Comparison of ENCODE assay signal across 28 cellular contexts in genomic region chr12:44816446-44817017, GRCh38. TPM values are rescaled to one million over a fixed set of nuclear protein-coding genes. Genes with fewer than 3 reads are reported as not detected.
DNase-seq lines count a peak whose midpoint lies in the region; ATAC-seq and TF ChIP-seq lines count a peak whose summit lies in the region.
"Had no signal": no experiment of that assay in that cellular context is flagged by ENCODE, and none has a peak within 500 bp of the region (broad histone marks: within the 10 kb centered on the region; RNA-seq: fewer than 3 reads in every experiment).

No MANE protein-coding gene starts in this region.

- no peaks in the 10 kb centered on the region for H3K36me3 ChIP-seq in hepatocyte (replicated peaks; ENCODE audit: insufficient read depth, low read depth)
- no peaks in the 10 kb centered on the region for H3K36me3 ChIP-seq in smooth muscle cell (ENCODE audit: low read depth)
- no peaks in the 10 kb centered on the region for H3K36me3 ChIP-seq in aorta (ENCODE audit: control insufficient read depth in 1 of 2, insufficient read depth in 2 of 2, low read length in 1 of 2)
- H3K36me3 ChIP-seq: HAP-1, left lung, SJCRH30 had no signal

- H3K27ac ChIP-seq in hepatocyte (no peak overlapping the region), smooth muscle cell (ENCODE audit: low read depth) (no peak overlapping the region), aorta (ENCODE audit: low read depth in 1 of 2, low read length in 2 of 2) (no peak overlapping the region)
- H3K27ac ChIP-seq: left lung, SJCRH30 had no signal

- H3K4me3 ChIP-seq in hepatocyte (no peak overlapping the region), smooth muscle cell (no peak overlapping the region), aorta (ENCODE audit: low read length in 2 of 2) (no peak overlapping the region)
- H3K4me3 ChIP-seq: HAP-1, left lung, SJCRH30 had no signal

- no peaks in the 10 kb centered on the region for H3K9me3 Mint-ChIP-seq in activated CD4-positive, alpha-beta T cell treated with anti-CD3 and anti-CD28 coated beads for 36 hours (ENCODE audit: low read depth)
- H3K9me3 Mint-ChIP-seq in T-cell (no peaks in the 10 kb centered on the region), type B pancreatic cell (no peaks in the 10 kb centered on the region)
- H3K9me3 Mint-ChIP-seq: activated CD4-positive, alpha-beta T cell treated with anti-CD3 and anti-CD28 coated beads, Interleukin-2, amount 10 ng/mL, durations not matched to agents 24 days and 14 days; central memory CD8-positive, alpha-beta T cell; dendritic cell treated with granulocyte-macrophage colony-stimulating factor and Interleukin-4, amounts not matched to agents 40 ng/mL and 50 ng/mL, for 4 days; endodermal cell had no signal

- CTCF ChIA-PET in activated CD4-positive, alpha-beta T cell treated with anti-CD3 and anti-CD28 coated beads for 36 hours (lab: Charles Lee), result interaction anchor here (1.3 to 1.4 kb wide), 2 partner anchors 58 to 60 kb away, joined by 3 to 7 read pairs; partner anchors contain the start of gene NELL2
- CTCF ChIA-PET in T-cell (lab: Charles Lee), result interaction anchor here in 1 of 2 donors (0.8 kb wide), 1 partner anchor 36 kb away, joined by 3 read pairs; no protein-coding TSS in a partner anchor

- H3K9me3 ChIP-seq in hepatocyte (ENCODE audit: low read depth), result no peaks in the 10 kb centered on the region
- H3K9me3 ChIP-seq in smooth muscle cell (replicated peaks; ENCODE audit: low read depth), result no peaks in the 10 kb centered on the region
- H3K9me3 ChIP-seq in aorta (ENCODE audit: control insufficient read depth, low read length), result no peaks in the 10 kb centered on the region
- H3K9me3 ChIP-seq: HAP-1, left lung, SJCRH30 had no signal

- intact Hi-C loops in activated CD4-positive, alpha-beta T cell treated with anti-CD3 and anti-CD28 coated beads for 36 hours (cut with DNase I, micrococcal nuclease), result no loop called here
- intact Hi-C loops in aorta (cut with DNase I), result no loop called here

- H3K4me1 Mint-ChIP-seq in activated CD4-positive, alpha-beta T cell treated with anti-CD3 and anti-CD28 coated beads for 36 hours, result peaks cover 60% of the 10 kb centered on the region
- H3K4me1 Mint-ChIP-seq in T-cell (peaks cover 73 to 82% (median 80%) of the 10 kb centered on the region in 3 donors), type B pancreatic cell (ENCODE audit: unreplicated experiment) (no peaks in the 10 kb centered on the region)
- H3K4me1 Mint-ChIP-seq: endodermal cell; naive B cell; stimulated activated naive B cell treated with anti-CD40 and anti-IgM and Interleukin-4, amounts not matched to agents 10 μg/mL and 1 μg/mL and 100 μg/mL, for 72 hours had no signal

- H3K27ac Mint-ChIP-seq in activated CD4-positive, alpha-beta T cell treated with anti-CD3 and anti-CD28 coated beads for 36 hours, result peak overlapping the region; percentile 45
- H3K27ac Mint-ChIP-seq in T-cell (peak overlapping the region; percentile 13 to 76), type B pancreatic cell (no peak overlapping the region)
- H3K27ac Mint-ChIP-seq: activated CD4-positive, alpha-beta T cell treated with anti-CD3 and anti-CD28 coated beads, Interleukin-2, amount 10 ng/mL, durations not matched to agents 24 days and 14 days; dendritic cell treated with granulocyte-macrophage colony-stimulating factor and Interleukin-4, amounts not matched to agents 40 ng/mL and 50 ng/mL, for 4 days; endodermal cell; naive B cell; stimulated activated naive B cell treated with anti-CD40 and anti-IgM and Interleukin-4, amounts not matched to agents 10 μg/mL and 1 μg/mL and 100 μg/mL, for 72 hours had no signal

- H2AFZ ChIP-seq in hepatocyte, result no peak overlapping the region
- no peak overlapping the region for H2AFZ ChIP-seq in smooth muscle cell (ENCODE audit: low read depth)

- no peaks in the 10 kb centered on the region for H3K9me2 ChIP-seq in hepatocyte (replicated peaks; ENCODE audit: insufficient read depth)

- H3K4me2 ChIP-seq in hepatocyte (no peak overlapping the region), smooth muscle cell (peak overlapping the region; percentile 36)

- H3K4me1 ChIP-seq in hepatocyte (ENCODE audit: insufficient read depth) (no peaks in the 10 kb centered on the region), smooth muscle cell (ENCODE audit: low read depth) (peaks cover 5% of the 10 kb centered on the region), aorta (ENCODE audit: control insufficient read depth in 1 of 2, insufficient read depth in 2 of 2, low read length in 2 of 2) (no peaks in the 10 kb centered on the region)
- H3K4me1 ChIP-seq: HAP-1, left lung, SJCRH30 had no signal

- H4K20me1 ChIP-seq in hepatocyte (ENCODE audit: insufficient read depth, poor library complexity, severe bottlenecking) (no peaks in the 10 kb centered on the region), smooth muscle cell (ENCODE audit: low read depth) (no peaks in the 10 kb centered on the region)

- H3K27me3 Mint-ChIP-seq in activated CD4-positive, alpha-beta T cell treated with anti-CD3 and anti-CD28 coated beads for 36 hours, result no peaks in the 10 kb centered on the region
- H3K27me3 Mint-ChIP-seq in T-cell (no peaks in the 10 kb centered on the region), type B pancreatic cell (no peaks in the 10 kb centered on the region)
- H3K27me3 Mint-ChIP-seq: activated CD4-positive, alpha-beta T cell treated with anti-CD3 and anti-CD28 coated beads, Interleukin-2, amount 10 ng/mL, durations not matched to agents 24 days and 14 days; central memory CD8-positive, alpha-beta T cell; dendritic cell treated with granulocyte-macrophage colony-stimulating factor and Interleukin-4, amounts not matched to agents 40 ng/mL and 50 ng/mL, for 4 days; stimulated activated naive B cell treated with anti-CD40 and anti-IgM and Interleukin-4, amounts not matched to agents 10 μg/mL and 1 μg/mL and 100 μg/mL, for 72 hours had no signal

- H3K4me3 Mint-ChIP-seq in activated CD4-positive, alpha-beta T cell treated with anti-CD3 and anti-CD28 coated beads for 36 hours, result no peak overlapping the region
- H3K4me3 Mint-ChIP-seq in T-cell (peak overlapping the region in 1 of 3 donors; percentile 17), type B pancreatic cell (no peak overlapping the region)
- H3K4me3 Mint-ChIP-seq: activated CD4-positive, alpha-beta T cell treated with anti-CD3 and anti-CD28 coated beads, Interleukin-2, amount 10 ng/mL, durations not matched to agents 24 days and 14 days; central memory CD8-positive, alpha-beta T cell; dendritic cell treated with granulocyte-macrophage colony-stimulating factor and Interleukin-4, amounts not matched to agents 40 ng/mL and 50 ng/mL, for 4 days; endodermal cell; naive B cell; stimulated activated naive B cell treated with anti-CD40 and anti-IgM and Interleukin-4, amounts not matched to agents 10 μg/mL and 1 μg/mL and 100 μg/mL, for 72 hours had no signal

- H3K79me2 ChIP-seq in hepatocyte (no peaks in the 10 kb centered on the region), smooth muscle cell (ENCODE audit: low read depth) (no peaks in the 10 kb centered on the region)

- POLR2A ChIA-PET in activated CD4-positive, alpha-beta T cell treated with anti-CD3 and anti-CD28 coated beads for 36 hours (lab: Charles Lee), result no interaction called here
- POLR2A ChIA-PET in T-cell (lab: Charles Lee), result interaction anchor here in 1 of 2 donors (0.6 kb wide), 1 partner anchor 12 kb away, joined by 3 read pairs; no protein-coding TSS in a partner anchor

- no peak overlapping the region for H3K9ac ChIP-seq in smooth muscle cell (ENCODE audit: low read depth)

- TF ChIP-seq CTCF in hepatocyte (IDR thresholded peaks at IDR 0.05; ENCODE audit: poor library complexity), result no peak
- no peak for TF ChIP-seq CTCF in smooth muscle cell (IDR thresholded peaks at IDR 0.05; ENCODE audit: borderline replicate concordance, insufficient read depth, poor library complexity, severe bottlenecking)
- TF ChIP-seq CTCF in type B pancreatic cell (conservative IDR thresholded peaks at IDR 0.05), result no peak

- no peaks in the 10 kb centered on the region for H3K27me3 ChIP-seq in hepatocyte
- H3K27me3 ChIP-seq in smooth muscle cell (ENCODE audit: low read depth), result no peaks in the 10 kb centered on the region
- no peaks in the 10 kb centered on the region for H3K27me3 ChIP-seq in aorta (ENCODE audit: control insufficient read depth in 1 of 2, insufficient read depth in 2 of 2, low read length in 1 of 2)
- H3K27me3 ChIP-seq: left lung, SJCRH30 had no signal

- 43% methylated on average over 4 of the region's 4 CpGs for WGBS in hepatocyte (ENCODE audit: low lambda C conversion rate, missing lambda C conversion rate)
- WGBS in smooth muscle cell (ENCODE audit: low lambda C conversion rate), result 57% methylated on average over 4 of the region's 4 CpGs
- WGBS in aorta, 2 donors, result 58 to 63% methylated on average over 4 of the region's 4 CpGs

- H3F3A ChIP-seq in smooth muscle cell (ENCODE audit: low read depth), result no peaks in the 10 kb centered on the region

- H3K36me3 Mint-ChIP-seq in activated CD4-positive, alpha-beta T cell treated with anti-CD3 and anti-CD28 coated beads for 36 hours (ENCODE audit: low read depth), result peaks cover 2% of the 10 kb centered on the region
- H3K36me3 Mint-ChIP-seq in T-cell, result peaks cover 20% of the 10 kb centered on the region
- no peaks in the 10 kb centered on the region for H3K36me3 Mint-ChIP-seq in type B pancreatic cell
- H3K36me3 Mint-ChIP-seq: naive B cell; stimulated activated naive B cell treated with anti-CD40 and anti-IgM and Interleukin-4, amounts not matched to agents 10 μg/mL and 1 μg/mL and 100 μg/mL, for 72 hours had no signal

- no peak for ATAC-seq in activated CD4-positive, alpha-beta T cell treated with anti-CD3 and anti-CD28 coated beads for 36 hours
- no peak for ATAC-seq in T-cell (replicated peaks in 1 of 4)
- ATAC-seq in aorta (ENCODE audit: low FRiP score), result no peak
- ATAC-seq: left lung; stimulated activated naive B cell treated with anti-CD40 and anti-IgM and Interleukin-4, amounts not matched to agents 10 μg/mL and 1 μg/mL and 100 μg/mL, for 72 hours had no signal

- no peak for DNase-seq in activated CD4-positive, alpha-beta T cell treated with anti-CD3 and anti-CD28 coated beads for 36 hours
- DNase-seq in activated CD4-positive, alpha-beta T cell treated with anti-CD3 and anti-CD28 coated beads, Interleukin-2, amount 50 U/mL, for 1 hour, result no peak
- DNase-seq in T-cell (no peak), hepatocyte (ENCODE audit: low spot score) (peak; percentile 29), smooth muscle cell (lab: John Stamatoyannopoulos, UW; ENCODE audit: unreplicated experiment) (no peak), aorta (no peak), type B pancreatic cell (ENCODE audit: extremely low spot score, unreplicated experiment) (no peak)
- no peak for DNase-seq in activated effector memory CD4-positive, alpha-beta T cell treated with anti-CD3 and anti-CD28 coated beads, Interleukin-2, amount 50 U/mL, for 16 hours
- DNase-seq: 8988T; activated CD4-positive, alpha-beta T cell treated with anti-CD3 and anti-CD28 coated beads, Interleukin-2, amount 10 ng/mL, durations not matched to agents 24 days and 14 days; DND-41; endodermal cell; GF-D8; glutamatergic neuron; left lung; mesendoderm; naive B cell; NCI-H1436 treated with DMSO at 0.1 percent for 48 hours; NCI-H345; occipital lobe; RPMI8226; SJCRH30; stimulated activated CD4-positive, alpha-beta T cell treated with anti-CD3 and anti-CD28 coated beads, Interleukin-15, amount 100 ng/mL, for 24 hours; stimulated activated naive B cell treated with anti-CD40 and anti-IgM and Interleukin-4, amounts not matched to agents 10 μg/mL and 1 μg/mL and 100 μg/mL, for 72 hours had no signal

RNA-seq across cellular contexts. Expression of gene NELL2, which starts 59.6 kb away (rescaled TPM):
- 10 to 100 TPM; 28.4 to 35.8 TPM for total RNA-seq in activated CD4-positive, alpha-beta T cell treated with anti-CD3 and anti-CD28 coated beads for 36 hours
- total RNA-seq in T-cell (100 to 1,000 TPM; 154 to 212 (median 169) TPM), hepatocyte (22.2 and 31.3 TPM in 2 replicates), smooth muscle cell (0.18 and 16.8 TPM in 2 replicates), aorta (1 to 10 TPM; 1.1 to 1.2 TPM), type B pancreatic cell (ENCODE audit: low replicate concordance) (10.4 and 27.1 TPM in 2 replicates)
- polyA plus RNA-seq in hepatocyte (6.5 and 7.4 TPM in 2 replicates), smooth muscle cell (0.17 TPM in 1 of 2 replicates, not detected in the other), aorta (1 to 10 TPM in 1 of 2 donors, not detected in 1; 3.8 TPM)
- total RNA-seq: LHCN-M2 had no signal
